ENCODE assay signal across 13 cellular contexts in the genomic region with DNA sequence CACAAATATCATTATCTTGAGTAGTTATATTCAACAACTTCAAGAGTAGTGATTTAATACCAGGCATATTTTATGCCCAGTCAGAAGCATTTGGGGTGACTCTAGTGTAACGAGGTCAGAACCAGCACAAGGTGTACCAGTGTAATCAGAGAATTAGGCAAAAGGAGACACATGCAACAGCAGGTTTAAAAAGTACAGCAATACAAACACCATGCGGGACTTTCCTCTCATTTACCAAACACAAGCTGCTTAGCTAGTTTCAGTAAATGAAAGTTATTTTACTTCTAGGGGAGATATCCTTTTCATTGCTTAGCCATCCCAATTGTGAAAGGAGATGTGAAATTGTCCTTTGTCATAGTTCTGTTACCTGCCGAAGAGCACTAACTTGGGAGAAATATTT. TPM values are rescaled to one million over a fixed set of nuclear protein-coding genes. Genes with fewer than 3 reads are reported as not detected.
DNase-seq lines count a peak whose midpoint lies in the region; ATAC-seq, FAIRE-seq and TF ChIP-seq lines count a peak whose summit lies in the region.
"Had no signal": no experiment of that assay in that cellular context is flagged by ENCODE, and none has a peak within 500 bp of the region (broad histone marks: within the 10 kb centered on the region; RNA-seq: fewer than 3 reads in every experiment).

No MANE protein-coding gene starts in this region.

- H3K36me3 ChIP-seq in kidney (ENCODE audit: control insufficient read depth in 1 of 2, insufficient read depth in 2 of 2, low read length in 2 of 2) (no peaks in the 10 kb centered on the region), transverse colon (no peaks in the 10 kb centered on the region)

- TF ChIP-seq EP300 in transverse colon (IDR thresholded peaks at IDR 0.05; ENCODE audit: low read depth) = no peak

- FAIRE-seq in kidney (lab: Jason Lieb, UNC) = no peak
- FAIRE-seq: astrocyte had no signal

- ATAC-seq in GM19025 (IDR thresholded peaks at IDR 0.05; ENCODE audit: low read depth, unreplicated experiment) (peak; percentile 21), HG03442 (IDR thresholded peaks at IDR 0.05; ENCODE audit: unreplicated experiment) (peak; percentile 24), GM19023 (IDR thresholded peaks at IDR 0.05; ENCODE audit: unreplicated experiment) (no peak)
- ATAC-seq: CD8-positive, alpha-beta T cell had no signal

- WGBS in transverse colon (ENCODE audit: low coverage in 1 of 2), 2 donors = 39 to 62% methylated on average over 3 of the region's 3 CpGs

- no peaks in the 10 kb centered on the region for H3K27me3 ChIP-seq in transverse colon

- intact Hi-C loops in kidney (cut with DNase I) = no loop called here
- intact Hi-C loops in transverse colon (cut with DNase I; ENCODE audit: low total_unique reads) = no loop called here

- DNase-seq in kidney = no peak
- no peak for DNase-seq in transverse colon
- DNase-seq in NCI-H748 treated with DMSO at 0.1 percent for 48 hours (lab: John Stamatoyannopoulos, UW) = no peak
- no peak for DNase-seq in NOMO-1 treated with DMSO at 0.1 percent for 48 hours (lab: John Stamatoyannopoulos, UW; ENCODE audit: unreplicated experiment)
- DNase-seq in DMS53 (lab: John Stamatoyannopoulos, UW) = no peak
- DNase-seq: CD8-positive, alpha-beta T cell; erythroblast; NCI-H510A; stimulated activated CD4-positive, alpha-beta T cell treated with anti-CD3 and anti-CD28 coated beads, Interleukin-4, amount 100 ng/mL, for 4 hours had no signal

- H3K4me1 ChIP-seq in kidney (ENCODE audit: control insufficient read depth in 1 of 2, insufficient read depth in 1 of 2, low read depth in 1 of 2, low read length in 2 of 2) (no peaks in the 10 kb centered on the region), transverse colon (peaks cover 0 to 31% (median 4%) of the 10 kb centered on the region in 4 donors)

- H3K9me3 ChIP-seq in kidney (ENCODE audit: control insufficient read depth in 1 of 2, low read length in 2 of 2) = no peaks in the 10 kb centered on the region
- no peaks in the 10 kb centered on the region for H3K9me3 ChIP-seq in transverse colon

- in situ Hi-C loops in transverse colon (cut with MboI; ENCODE audit: low pct_ligation_motif_present in 1 of 4, low pct_unique_long_range_greater_than_20kb in 1 of 4, low sequenced_read_pairs in 3 of 4) = no loop called here

- H3K4me3 ChIP-seq in kidney (ENCODE audit: low read length in 2 of 2) (peak overlapping the region; percentile 58), transverse colon (peak overlapping the region; percentile 11 to 38 (median 26))

- TF ChIP-seq CTCF in kidney (IDR thresholded peaks at IDR 0.05; ENCODE audit: borderline replicate concordance, extremely low read depth, insufficient read depth) (no peak), transverse colon (IDR thresholded peaks at IDR 0.05) (no peak)

- no peak for TF ChIP-seq POLR2A in transverse colon (IDR thresholded peaks at IDR 0.05)

- H3K27ac ChIP-seq in kidney (ENCODE audit: low read depth in 2 of 2, low read length in 2 of 2) = peak overlapping the region in 1 of 2 donors; percentile 52
- peak overlapping the region; percentile 65 to 85 (median 74) for H3K27ac ChIP-seq in transverse colon

- H3K9ac ChIP-seq in kidney (ENCODE audit: low read length in 2 of 2) = peak overlapping the region in 1 of 2 donors; percentile 29

RNA-seq across cellular contexts. Expression of a gene that starts 0.8 kb away (rescaled TPM):
- total RNA-seq in kidney = 4.6 TPM
- polyA plus RNA-seq in kidney (ENCODE audit: insufficient read depth, low read depth, low replicate concordance) = 0.80 TPM
- total RNA-seq in transverse colon = 10 to 100 TPM in 1 of 4 donors, 1 to 10 TPM in 3; 6.0 to 12.3 (median 7.2) TPM
